In the genomic region with DNA sequence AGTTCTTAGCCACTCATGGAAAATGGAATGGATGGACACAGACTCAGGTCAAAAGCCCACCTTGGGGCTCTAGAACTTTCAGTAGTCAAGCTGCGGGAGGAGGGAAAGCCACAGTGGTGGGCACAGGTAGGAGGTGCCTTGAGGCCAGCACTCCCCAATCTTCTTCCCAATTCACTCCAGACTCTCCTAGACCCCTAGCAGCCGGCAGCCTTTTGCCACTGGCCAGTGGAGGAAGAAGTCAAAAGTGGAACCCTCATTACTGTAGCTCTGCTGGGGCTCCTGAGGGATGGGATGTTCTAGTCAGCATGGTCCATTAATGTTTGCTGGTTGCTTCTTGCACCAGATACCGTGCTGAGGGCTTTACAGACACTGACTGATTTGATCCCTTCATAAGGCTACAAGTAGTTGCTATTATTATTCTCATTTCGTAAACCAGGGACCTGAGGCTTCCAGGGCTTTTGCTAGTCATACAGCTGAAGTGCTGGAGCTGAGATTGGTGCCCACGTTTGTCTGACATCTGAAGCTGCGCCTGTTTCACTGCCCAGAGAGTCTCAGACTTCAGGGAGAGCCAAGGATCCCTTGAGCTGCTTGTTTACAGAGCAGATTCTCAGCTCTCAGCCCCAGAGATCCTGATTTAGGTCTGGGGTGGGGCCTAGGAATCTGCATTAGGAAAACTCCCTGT, we compare ENCODE assay signal across 22 cellular contexts. TPM values are rescaled to one million over a fixed set of nuclear protein-coding genes. Genes with fewer than 3 reads are reported as not detected.
A peak's percentile ranks its signal among the peaks of the same experiment; 100 is the strongest.
DNase-seq lines count a peak whose midpoint lies in the region; ATAC-seq lines count a peak whose summit lies in the region.
"Had no signal": no experiment of that assay in that cellular context is flagged by ENCODE, and none has a peak within 500 bp of the region (broad histone marks: within the 10 kb centered on the region; RNA-seq: fewer than 3 reads in every experiment).

No MANE protein-coding gene starts in this region.

- H3K27me3 ChIP-seq in CD4-positive, CD25-positive, alpha-beta regulatory T cell (ENCODE audit: control insufficient read depth, insufficient read depth, low read length) = no peaks in the 10 kb centered on the region
- no peaks in the 10 kb centered on the region for H3K27me3 ChIP-seq in CD8-positive, alpha-beta memory T cell (ENCODE audit: insufficient read depth, low read length, poor library complexity, severe bottlenecking)
- no peaks in the 10 kb centered on the region for H3K27me3 ChIP-seq in effector memory CD4-positive, alpha-beta T cell (replicated peaks; ENCODE audit: control insufficient read depth, insufficient read depth, low read length, poor library complexity, severe bottlenecking)
- H3K27me3 ChIP-seq: BE2C, dorsolateral prefrontal cortex, stomach, upper lobe of left lung had no signal

- H3K4me3 ChIP-seq in CD4-positive, CD25-positive, alpha-beta regulatory T cell (ENCODE audit: low read depth, low read length) = no peak overlapping the region
- H3K4me3 ChIP-seq in CD8-positive, alpha-beta memory T cell (ENCODE audit: low read length) = no peak overlapping the region
- no peak overlapping the region for H3K4me3 ChIP-seq in effector memory CD4-positive, alpha-beta T cell (ENCODE audit: insufficient read depth, low read depth, low read length, poor library complexity, severe bottlenecking)
- H3K4me3 ChIP-seq: dorsolateral prefrontal cortex, GM23248, stomach, upper lobe of left lung had no signal

- ATAC-seq in CD4-positive, CD25-positive, alpha-beta regulatory T cell (ENCODE audit: low read depth in 2 of 2) = no peak
- ATAC-seq in naive thymus-derived CD8-positive, alpha-beta T cell = no peak
- ATAC-seq in HG02588 (IDR thresholded peaks at IDR 0.05; ENCODE audit: unreplicated experiment) = no peak
- ATAC-seq: esophagus mucosa had no signal

- peak overlapping the region in 2 of 4 donors; percentile 38 to 76 for H3K4me3 Mint-ChIP-seq in CD4-positive, CD25-positive, alpha-beta regulatory T cell
- peak overlapping the region in 1 of 7 donors; percentile 44 for H3K4me3 Mint-ChIP-seq in CD8-positive, alpha-beta memory T cell
- H3K4me3 Mint-ChIP-seq in naive thymus-derived CD8-positive, alpha-beta T cell = peak overlapping the region in 2 of 10 donors; percentile 57 to 58

- DNase-seq in CD4-positive, CD25-positive, alpha-beta regulatory T cell = no peak
- DNase-seq in CD8-positive, alpha-beta memory T cell = no peak
- DNase-seq in effector memory CD4-positive, alpha-beta T cell = no peak
- no peak for DNase-seq in naive thymus-derived CD8-positive, alpha-beta T cell
- no peak for DNase-seq in GM19240 (ENCODE audit: insufficient read length, low spot score)
- no peak for DNase-seq in NCI-H82 treated with DMSO at 0.1 percent for 48 hours (lab: John Stamatoyannopoulos, UW; ENCODE audit: unreplicated experiment)
- DNase-seq: activated CD4-positive, CD25-positive, alpha-beta regulatory T cell treated with anti-CD3 and anti-CD28 coated beads, Interleukin-2, amount 50 U/mL, for 72 hours; activated T-cell treated with anti-CD3 and anti-CD28 coated beads for 4 hours; BE2C; DMS 273 treated with DMSO at 0.1 percent for 48 hours; dorsolateral prefrontal cortex; GM23248; left cardiac atrium; NCI-H2029 treated with DMSO at 0.1 percent for 48 hours; NCI-H446; NK-92 treated with Interleukin-12 subunit alpha and Interleukin-12 subunit beta, amount 100 ng/mL, for 24 hours; SK-N-SH; stomach; upper lobe of left lung had no signal

- POLR2A ChIA-PET in CD8-positive, alpha-beta memory T cell (lab: Charles Lee) = interaction anchor here (1.2 kb wide), 1 partner anchor 12 kb away, joined by 3 read pairs; no protein-coding TSS in a partner anchor
- POLR2A ChIA-PET in naive thymus-derived CD8-positive, alpha-beta T cell (lab: Charles Lee) = interaction anchor here (0.8 to 15.0 kb wide), 8 partner anchors 10 to 47 kb away, joined by 3 to 452 read pairs (median 8); partner anchors contain the start of gene UCP2

- H3K4me1 Mint-ChIP-seq in CD4-positive, CD25-positive, alpha-beta regulatory T cell = peaks cover 20 to 94% (median 71%) of the 10 kb centered on the region in 4 donors
- H3K4me1 Mint-ChIP-seq in CD8-positive, alpha-beta memory T cell = peaks cover 86 to 97% (median 93%) of the 10 kb centered on the region in 3 donors
- peaks cover 50 to 96% (median 93%) of the 10 kb centered on the region in 4 donors for H3K4me1 Mint-ChIP-seq in naive thymus-derived CD8-positive, alpha-beta T cell

- peaks cover 89% of the 10 kb centered on the region for H3K4me1 ChIP-seq in CD4-positive, CD25-positive, alpha-beta regulatory T cell (ENCODE audit: control insufficient read depth, insufficient read depth, low read length, poor library complexity, severe bottlenecking)
- peaks cover 97% of the 10 kb centered on the region for H3K4me1 ChIP-seq in CD8-positive, alpha-beta memory T cell (ENCODE audit: insufficient read depth, low read length)
- peaks cover 87% of the 10 kb centered on the region for H3K4me1 ChIP-seq in effector memory CD4-positive, alpha-beta T cell (ENCODE audit: control insufficient read depth, insufficient read depth, low read length, poor library complexity, severe bottlenecking)
- H3K4me1 ChIP-seq: BE2C, upper lobe of left lung had no signal

- H3K9me3 Mint-ChIP-seq in CD4-positive, CD25-positive, alpha-beta regulatory T cell = no peaks in the 10 kb centered on the region
- H3K9me3 Mint-ChIP-seq in CD8-positive, alpha-beta memory T cell = no peaks in the 10 kb centered on the region
- H3K9me3 Mint-ChIP-seq in naive thymus-derived CD8-positive, alpha-beta T cell = no peaks in the 10 kb centered on the region

- no peaks in the 10 kb centered on the region for H3K27me3 Mint-ChIP-seq in CD4-positive, CD25-positive, alpha-beta regulatory T cell
- H3K27me3 Mint-ChIP-seq in CD8-positive, alpha-beta memory T cell = peaks cover 0 to 2% of the 10 kb centered on the region in 2 donors
- no peaks in the 10 kb centered on the region for H3K27me3 Mint-ChIP-seq in naive thymus-derived CD8-positive, alpha-beta T cell

- CTCF ChIA-PET in CD8-positive, alpha-beta memory T cell (lab: Charles Lee) = interaction anchor here (1.0 to 1.5 kb wide), 4 partner anchors 23 to 43 kb away, joined by 3 to 4 read pairs (median 4); no protein-coding TSS in a partner anchor

- H3K27ac ChIP-seq in CD4-positive, CD25-positive, alpha-beta regulatory T cell (ENCODE audit: insufficient read depth, low read length, poor library complexity, severe bottlenecking) = peak overlapping the region; percentile 59
- H3K27ac ChIP-seq in CD8-positive, alpha-beta memory T cell (ENCODE audit: low read depth, low read length) = no peak overlapping the region
- peak overlapping the region; percentile 44 for H3K27ac ChIP-seq in effector memory CD4-positive, alpha-beta T cell (ENCODE audit: insufficient read depth, low read length, poor library complexity, severe bottlenecking)
- H3K27ac ChIP-seq: dorsolateral prefrontal cortex, GM23248, KMS-11, upper lobe of left lung had no signal

- peaks cover 6% of the 10 kb centered on the region for H3K36me3 ChIP-seq in CD4-positive, CD25-positive, alpha-beta regulatory T cell (ENCODE audit: control insufficient read depth, insufficient read depth, low read length)
- no peaks in the 10 kb centered on the region for H3K36me3 ChIP-seq in CD8-positive, alpha-beta memory T cell (ENCODE audit: insufficient read depth, low read length)
- H3K36me3 ChIP-seq in effector memory CD4-positive, alpha-beta T cell (ENCODE audit: control insufficient read depth, insufficient read depth, low read length) = no peaks in the 10 kb centered on the region
- H3K36me3 ChIP-seq: BE2C had no signal

- H3K36me3 Mint-ChIP-seq in CD4-positive, CD25-positive, alpha-beta regulatory T cell = peaks cover 14% of the 10 kb centered on the region
- H3K36me3 Mint-ChIP-seq in CD8-positive, alpha-beta memory T cell = peaks cover 0 to 14% (median 8%) of the 10 kb centered on the region in 3 donors
- H3K36me3 Mint-ChIP-seq in naive thymus-derived CD8-positive, alpha-beta T cell = peaks cover 0 to 8% (median 7%) of the 10 kb centered on the region in 3 donors

- no peaks in the 10 kb centered on the region for H3K9me3 ChIP-seq in CD4-positive, CD25-positive, alpha-beta regulatory T cell (ENCODE audit: control insufficient read depth in 2 of 2, low read length in 2 of 2)
- no peaks in the 10 kb centered on the region for H3K9me3 ChIP-seq in CD8-positive, alpha-beta memory T cell (ENCODE audit: low read length)
- H3K9me3 ChIP-seq in effector memory CD4-positive, alpha-beta T cell (ENCODE audit: control insufficient read depth, low read length) = no peaks in the 10 kb centered on the region
- H3K9me3 ChIP-seq: BE2C, SK-N-SH, stomach, upper lobe of left lung had no signal

- H3K27ac Mint-ChIP-seq in CD4-positive, CD25-positive, alpha-beta regulatory T cell = peak overlapping the region; percentile 75 to 94 (median 76)
- peak overlapping the region; percentile 66 to 89 (median 82) for H3K27ac Mint-ChIP-seq in CD8-positive, alpha-beta memory T cell
- peak overlapping the region; percentile 79 to 99 (median 96) for H3K27ac Mint-ChIP-seq in naive thymus-derived CD8-positive, alpha-beta T cell

RNA-seq across cellular contexts. Expression of gene UCP3, which starts 1.1 kb away (rescaled TPM):
- 5.6 TPM for total RNA-seq in CD4-positive, CD25-positive, alpha-beta regulatory T cell
- under 1 TPM; 0.16 to 0.34 (median 0.24) TPM for polyA plus RNA-seq in CD4-positive, CD25-positive, alpha-beta regulatory T cell
- 1 to 10 TPM; 2.8 to 2.9 TPM for total RNA-seq in CD8-positive, alpha-beta memory T cell
- polyA plus RNA-seq in CD8-positive, alpha-beta memory T cell = 0.36 TPM
- 1 to 10 TPM; 6.8 to 7.5 TPM for total RNA-seq in naive thymus-derived CD8-positive, alpha-beta T cell
- under 1 TPM in 2 of 3 donors, not detected in 1; 0.50 to 0.76 TPM for polyA plus RNA-seq in naive thymus-derived CD8-positive, alpha-beta T cell
- polyA plus RNA-seq: GM23248 had no signal

RNA-seq across cellular contexts. Expression of gene UCP2, which starts 25.2 kb away (rescaled TPM):
- 850 TPM for total RNA-seq in CD4-positive, CD25-positive, alpha-beta regulatory T cell
- 1,000 to 10,000 TPM; 1,262 to 2,276 (median 1,740) TPM for polyA plus RNA-seq in CD4-positive, CD25-positive, alpha-beta regulatory T cell
- 100 to 1,000 TPM; 279 to 295 TPM for total RNA-seq in CD8-positive, alpha-beta memory T cell
- polyA plus RNA-seq in CD8-positive, alpha-beta memory T cell = 962 TPM
- 100 to 1,000 TPM; 388 to 396 TPM for total RNA-seq in naive thymus-derived CD8-positive, alpha-beta T cell
- 1,000 to 10,000 TPM in 2 of 3 donors, 100 to 1,000 TPM in 1; 998 to 1,325 (median 1,191) TPM for polyA plus RNA-seq in naive thymus-derived CD8-positive, alpha-beta T cell
- total RNA-seq: GM23248 had no signal

RNA-seq across cellular contexts. Expression of gene DNAJB13, which starts 57.0 kb away (rescaled TPM):
- not detected for total RNA-seq in CD4-positive, CD25-positive, alpha-beta regulatory T cell
- polyA plus RNA-seq in CD4-positive, CD25-positive, alpha-beta regulatory T cell = under 1 TPM in 2 of 4 donors, not detected in 2; 0.32 to 0.33 TPM
- under 1 TPM; 0.31 to 0.44 TPM for total RNA-seq in CD8-positive, alpha-beta memory T cell
- polyA plus RNA-seq in CD8-positive, alpha-beta memory T cell = not detected
- under 1 TPM; 0.22 to 0.60 TPM for total RNA-seq in naive thymus-derived CD8-positive, alpha-beta T cell
- under 1 TPM; 0.16 to 0.51 (median 0.46) TPM for polyA plus RNA-seq in naive thymus-derived CD8-positive, alpha-beta T cell
- total RNA-seq: esophagus mucosa, GM23248, left cardiac atrium, stomach had no signal
